Comparison of ENCODE assay signal across 1 cellular context in the genomic region with DNA sequence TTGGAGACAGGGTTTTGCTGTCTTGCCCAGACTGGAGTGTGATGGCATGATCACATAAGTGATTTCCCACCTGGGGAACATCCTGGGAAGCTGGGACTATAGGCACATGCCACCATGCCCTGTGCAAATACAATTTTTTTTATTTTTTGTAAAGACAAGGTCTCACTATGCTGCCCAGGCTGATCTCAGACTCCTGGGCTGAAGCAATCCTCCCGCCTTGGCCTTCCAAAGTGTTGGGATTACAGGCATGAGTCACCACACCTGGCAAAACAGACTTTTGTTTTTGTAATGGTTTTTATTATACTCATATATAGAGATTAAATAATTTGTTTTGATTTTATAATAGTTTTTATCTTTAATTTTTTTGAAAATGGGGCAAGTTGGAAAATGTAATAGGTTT.
TF ChIP-seq lines count a peak whose summit lies in the region.

No MANE protein-coding gene starts in this region.

TF ChIP-seq in IMR-90, 13 proteins besides CTCF, POLR2A, EP300 and RAD21:
- TF ChIP-seq MAZ (IDR thresholded peaks at IDR 0.05; ENCODE audit: borderline replicate concordance, low read depth, low read length) (no peak), CHD1 (IDR thresholded peaks at IDR 0.05; ENCODE audit: low read depth, low read length) (no peak), CEBPB (IDR thresholded peaks at IDR 0.05; ENCODE audit: low read depth, low read length) (no peak), BHLHE40 (IDR thresholded peaks at IDR 0.05; ENCODE audit: low read depth, low read length) (no peak), RFX5 (IDR thresholded peaks at IDR 0.05; ENCODE audit: low read depth, low read length) (no peak), MAFK (IDR thresholded peaks at IDR 0.05; ENCODE audit: low read depth, low read length) (no peak)
- TF ChIP-seq, protein P1, sequence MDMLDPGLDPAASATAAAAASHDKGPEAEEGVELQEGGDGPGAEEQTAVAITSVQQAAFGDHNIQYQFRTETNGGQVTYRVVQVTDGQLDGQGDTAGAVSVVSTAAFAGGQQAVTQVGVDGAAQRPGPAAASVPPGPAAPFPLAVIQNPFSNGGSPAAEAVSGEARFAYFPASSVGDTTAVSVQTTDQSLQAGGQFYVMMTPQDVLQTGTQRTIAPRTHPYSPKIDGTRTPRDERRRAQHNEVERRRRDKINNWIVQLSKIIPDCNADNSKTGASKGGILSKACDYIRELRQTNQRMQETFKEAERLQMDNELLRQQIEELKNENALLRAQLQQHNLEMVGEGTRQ (IDR thresholded peaks at IDR 0.05; ENCODE audit: low read depth, low read length), result no peak
